Comparison of ENCODE assay signal across 12 cellular contexts in genomic region chr10:103637855-103638561, GRCh38.
A peak's percentile ranks its signal among the peaks of the same experiment; 100 is the strongest.
DNase-seq lines count a peak whose midpoint lies in the region; ATAC-seq, FAIRE-seq and TF ChIP-seq lines count a peak whose summit lies in the region.
"Had no signal": no experiment of that assay in that cellular context is flagged by ENCODE, and none has a peak within 500 bp of the region (broad histone marks: within the 10 kb centered on the region; RNA-seq: fewer than 3 reads in every experiment).

No MANE protein-coding gene starts in this region.

- H3K4me2 ChIP-seq in skeletal muscle satellite cell (ENCODE audit: low read length) = peak overlapping the region; percentile 74

- peaks cover 47% of the 10 kb centered on the region for H3K4me1 Mint-ChIP-seq in chondrocyte (ENCODE audit: low read depth)
- no peaks in the 10 kb centered on the region for H3K4me1 Mint-ChIP-seq in activated T-helper 17 cell treated with anti-CD3 and anti-CD28 coated beads, Interleukin-2, amount 50 U/mL, for 72 hours

- peak overlapping the region; percentile 93 for H3K27ac Mint-ChIP-seq in chondrocyte (ENCODE audit: unreplicated experiment)
- no peak overlapping the region for H3K27ac Mint-ChIP-seq in activated T-helper 17 cell treated with anti-CD3 and anti-CD28 coated beads, Interleukin-2, amount 50 U/mL, for 72 hours

- no peaks in the 10 kb centered on the region for H3K27me3 ChIP-seq in skeletal muscle satellite cell (ENCODE audit: control insufficient read depth, insufficient read depth, low read length)
- H3K27me3 ChIP-seq: SJSA1 had no signal

- H3K9me3 Mint-ChIP-seq in chondrocyte (ENCODE audit: low read depth) = no peaks in the 10 kb centered on the region
- no peaks in the 10 kb centered on the region for H3K9me3 Mint-ChIP-seq in activated T-helper 17 cell treated with anti-CD3 and anti-CD28 coated beads, Interleukin-2, amount 50 U/mL, for 72 hours

- intact Hi-C loops in kidney (cut with DNase I) = no loop called here

- H3K27me3 Mint-ChIP-seq in chondrocyte (ENCODE audit: low read depth) = no peaks in the 10 kb centered on the region
- no peaks in the 10 kb centered on the region for H3K27me3 Mint-ChIP-seq in activated T-helper 17 cell treated with anti-CD3 and anti-CD28 coated beads, Interleukin-2, amount 50 U/mL, for 72 hours

- ATAC-seq in activated T-helper 17 cell treated with anti-CD3 and anti-CD28 coated beads, Interleukin-2, amount 50 U/mL, for 72 hours (replicated peaks) = no peak
- ATAC-seq in GM19395 (IDR thresholded peaks at IDR 0.05; ENCODE audit: unreplicated experiment) = no peak

- TF ChIP-seq CTCF in chondrocyte (IDR thresholded peaks at IDR 0.05) (no peak), kidney (IDR thresholded peaks at IDR 0.05; ENCODE audit: borderline replicate concordance, extremely low read depth, insufficient read depth) (no peak)

- H3K4me3 Mint-ChIP-seq in chondrocyte (ENCODE audit: unreplicated experiment) = peak overlapping the region; percentile 31
- no peak overlapping the region for H3K4me3 Mint-ChIP-seq in activated T-helper 17 cell treated with anti-CD3 and anti-CD28 coated beads, Interleukin-2, amount 50 U/mL, for 72 hours

- H3K4me1 ChIP-seq in kidney (ENCODE audit: control insufficient read depth in 1 of 2, insufficient read depth in 1 of 2, low read depth in 1 of 2, low read length in 2 of 2) = peaks cover 0 to 11% of the 10 kb centered on the region in 2 donors
- H3K4me1 ChIP-seq in skeletal muscle satellite cell (ENCODE audit: control insufficient read depth, insufficient read depth, low read length) = peaks cover 41% of the 10 kb centered on the region
- H3K4me1 ChIP-seq: SJSA1 had no signal

- H3K9me3 ChIP-seq in kidney (ENCODE audit: control insufficient read depth in 1 of 2, low read length in 2 of 2) (no peaks in the 10 kb centered on the region), skeletal muscle satellite cell (replicated peaks; ENCODE audit: low read length) (no peaks in the 10 kb centered on the region)
- H3K9me3 ChIP-seq: SJSA1 had no signal

- H3K9ac ChIP-seq in kidney (ENCODE audit: low read length in 2 of 2) (no peak overlapping the region), skeletal muscle satellite cell (ENCODE audit: low read depth, low read length) (no peak overlapping the region)

- peaks cover 0 to 4% of the 10 kb centered on the region in 2 donors for H3K36me3 ChIP-seq in kidney (ENCODE audit: control insufficient read depth in 1 of 2, insufficient read depth in 2 of 2, low read length in 2 of 2)
- no peaks in the 10 kb centered on the region for H3K36me3 ChIP-seq in skeletal muscle satellite cell (ENCODE audit: insufficient read depth, low read length)

- H3K27ac ChIP-seq in kidney (ENCODE audit: low read depth in 2 of 2, low read length in 2 of 2) = peak overlapping the region in 1 of 2 donors; percentile 43
- H3K27ac ChIP-seq: SJSA1 had no signal

- H3K4me3 ChIP-seq in kidney (ENCODE audit: low read length in 2 of 2) (no peak overlapping the region), skeletal muscle satellite cell (ENCODE audit: low read length) (no peak overlapping the region)
- H3K4me3 ChIP-seq: SJSA1 had no signal

- FAIRE-seq in kidney (lab: Jason Lieb, UNC) = no peak

- peaks cover 5% of the 10 kb centered on the region for H3K36me3 Mint-ChIP-seq in chondrocyte (ENCODE audit: low read depth)
- no peaks in the 10 kb centered on the region for H3K36me3 Mint-ChIP-seq in activated T-helper 17 cell treated with anti-CD3 and anti-CD28 coated beads, Interleukin-2, amount 50 U/mL, for 72 hours (ENCODE audit: low read depth)

- DNase-seq in EL = peak; percentile 62
- DNase-seq in chondrocyte (ENCODE audit: low spot score) = no peak
- DNase-seq in kidney = peak; percentile 88
- DNase-seq in NCI-H345 treated with DMSO at 0.1 percent for 48 hours (lab: John Stamatoyannopoulos, UW; ENCODE audit: unreplicated experiment) = no peak
- DNase-seq in GF-D8 (lab: John Stamatoyannopoulos, UW) = no peak
- DNase-seq: DMS 273 treated with DMSO at 0.1 percent for 48 hours; foreskin melanocyte; stimulated activated naive CD4-positive, alpha-beta T cell treated with Interleukin-2 at 50 U/mL for 16 hours had no signal

Comparison
In these comparisons a context has a peak if more than half of its experiments do, and no peak if none do; other contexts are left out.
1. DNase-seq: peak in EL (single experiment) and kidney (single experiment); none in chondrocyte (single experiment), NCI-H345 treated with DMSO at 0.1 percent for 48 hours (single experiment) and GF-D8 (single experiment).